Comparison of ENCODE assay signal across 12 cellular contexts in genomic region chr18:60892855-60893254, GRCh38.
DNase-seq lines count a peak whose midpoint lies in the region; ATAC-seq, FAIRE-seq and TF ChIP-seq lines count a peak whose summit lies in the region.
"Had no signal": no experiment of that assay in that cellular context is flagged by ENCODE, and none has a peak within 500 bp of the region (broad histone marks: within the 10 kb centered on the region; RNA-seq: fewer than 3 reads in every experiment).

No MANE protein-coding gene starts in this region.

- H3K4me3 ChIP-seq in HepG2 (replicated peaks in 1 of 3; ENCODE audit: insufficient read depth in 1 of 3, low read depth in 2 of 3, low read length in 3 of 3) (no peak overlapping the region), right lobe of liver (no peak overlapping the region), brain microvascular endothelial cell (ENCODE audit: low read depth, low read length) (no peak overlapping the region), keratinocyte (ENCODE audit: control insufficient read depth in 2 of 3, extremely low read depth in 1 of 3, insufficient read depth in 2 of 3, low read depth in 1 of 3, low read length in 3 of 3) (no peak overlapping the region), heart right ventricle (no peak overlapping the region)
- H3K4me3 ChIP-seq: adrenal gland had no signal

- 10% methylated on average over 3 of the region's 3 CpGs for WGBS in HepG2 (ENCODE audit: low lambda C conversion rate)
- WGBS in right lobe of liver (ENCODE audit: insufficient coverage, low coverage, low lambda C conversion rate, missing lambda C conversion rate), result 49% methylated on average over 3 of the region's 3 CpGs
- WGBS in heart right ventricle, 2 donors, result 74 to 84% methylated on average over 3 of the region's 3 CpGs

- dilution Hi-C loops in keratinocyte (cut with MboI; ENCODE audit: extremely low pct_ligation_motif_present, low sequenced_read_pairs), result no loop called here

- H3K27ac ChIP-seq in HepG2 (ENCODE audit: extremely low read length, insufficient read depth, low read length), result no peak overlapping the region
- H3K27ac ChIP-seq in right lobe of liver, result no peak overlapping the region
- peak overlapping the region; percentile 67 for H3K27ac ChIP-seq in brain microvascular endothelial cell
- peak overlapping the region; percentile 93 for H3K27ac ChIP-seq in keratinocyte (ENCODE audit: control insufficient read depth, insufficient read depth, low read length)
- no peak overlapping the region for H3K27ac ChIP-seq in heart right ventricle
- H3K27ac ChIP-seq: adrenal gland had no signal

- TF ChIP-seq CTCF in HepG2 (CRISPR knock-in tag; IDR thresholded peaks at IDR 0.05) (no peak), right lobe of liver (IDR thresholded peaks at IDR 0.05) (no peak), brain microvascular endothelial cell (IDR thresholded peaks at IDR 0.05; ENCODE audit: low read depth, low read length, missing control alignments) (no peak), keratinocyte (optimal IDR thresholded peaks at IDR 0.05 in 1 of 3, IDR thresholded peaks at IDR 0.05 in 1 of 3, conservative IDR thresholded peaks at IDR 0.05 in 1 of 3; ENCODE audit: extremely low read depth in 1 of 3, insufficient read depth in 2 of 3, low read length in 3 of 3) (no peak), heart right ventricle (IDR thresholded peaks at IDR 0.05) (no peak)

- POLR2A ChIA-PET in HepG2 (lab: Yijun Ruan, JAX), result no interaction called here

- DNase-seq in HepG2 (ENCODE audit: low spot score), result peak; percentile 45
- no peak for DNase-seq in right lobe of liver
- peak; percentile 79 for DNase-seq in brain microvascular endothelial cell
- DNase-seq in keratinocyte (ENCODE audit: low read depth, low spot score), result peak; percentile 90
- no peak for DNase-seq in heart right ventricle
- DNase-seq in NCI-H82 treated with DMSO at 0.1 percent for 48 hours (lab: John Stamatoyannopoulos, UW; ENCODE audit: unreplicated experiment), result no peak
- DNase-seq: NCI-H146; stimulated activated naive B cell treated with anti-CD40 and anti-IgM and Interleukin-4, amounts not matched to agents 10 μg/mL and 1 μg/mL and 100 μg/mL, for 72 hours had no signal

- H3K9me1 ChIP-seq in keratinocyte (ENCODE audit: control insufficient read depth, extremely low read depth, insufficient read depth, low read length), result no peaks in the 10 kb centered on the region

- H3K9ac ChIP-seq in HepG2 (ENCODE audit: insufficient read depth, low read depth, low read length), result no peak overlapping the region
- H3K9ac ChIP-seq in keratinocyte (ENCODE audit: control insufficient read depth, extremely low read depth, insufficient read depth, low read length), result peak overlapping the region; percentile 30

- H3K9me3 ChIP-seq in HepG2 (ENCODE audit: low read length), result no peaks in the 10 kb centered on the region
- H3K9me3 ChIP-seq in right lobe of liver, result no peaks in the 10 kb centered on the region
- no peaks in the 10 kb centered on the region for H3K9me3 ChIP-seq in keratinocyte (ENCODE audit: control insufficient read depth, low read depth, low read length)
- peaks cover 0 to 2% (median 0%) of the 10 kb centered on the region in 11 donors for H3K9me3 ChIP-seq in heart right ventricle
- H3K9me3 ChIP-seq: adrenal gland had no signal

- TF ChIP-seq POLR2A in HepG2 (IDR thresholded peaks at IDR 0.05; ENCODE audit: insufficient read depth in 1 of 2, low read depth in 2 of 2, low read length in 2 of 2) (no peak), right lobe of liver (IDR thresholded peaks at IDR 0.05) (no peak)

- FAIRE-seq in HepG2 (lab: Jason Lieb, UNC) (no peak), keratinocyte (lab: Jason Lieb, UNC) (peak; percentile 90)
- FAIRE-seq: endometrium had no signal

- H3K36me3 ChIP-seq in HepG2 (replicated peaks in 1 of 2; ENCODE audit: control insufficient read depth in 1 of 2, insufficient read depth in 2 of 2, low read length in 2 of 2) (no peaks in the 10 kb centered on the region), right lobe of liver (no peaks in the 10 kb centered on the region), brain microvascular endothelial cell (replicated peaks) (no peaks in the 10 kb centered on the region), keratinocyte (ENCODE audit: control insufficient read depth in 2 of 2, extremely low read depth in 1 of 2, insufficient read depth in 2 of 2, low read length in 2 of 2) (no peaks in the 10 kb centered on the region), heart right ventricle (no peaks in the 10 kb centered on the region)
- H3K36me3 ChIP-seq: adrenal gland had no signal

- H3K79me2 ChIP-seq in HepG2 (ENCODE audit: insufficient read depth, low read length) (no peaks in the 10 kb centered on the region), keratinocyte (ENCODE audit: control insufficient read depth, insufficient read depth, low read length) (no peaks in the 10 kb centered on the region)

- H3K27me3 ChIP-seq in HepG2 (ENCODE audit: control insufficient read depth in 1 of 2, insufficient read depth in 2 of 2, low read length in 2 of 2) (no peaks in the 10 kb centered on the region), right lobe of liver (no peaks in the 10 kb centered on the region), brain microvascular endothelial cell (replicated peaks) (no peaks in the 10 kb centered on the region), keratinocyte (ENCODE audit: control insufficient read depth, extremely low read depth, insufficient read depth, low read length) (no peaks in the 10 kb centered on the region), heart right ventricle (no peaks in the 10 kb centered on the region)
- H3K27me3 ChIP-seq: adrenal gland had no signal

- TF ChIP-seq EP300 in HepG2 (IDR thresholded peaks at IDR 0.05; ENCODE audit: low read depth in 2 of 2, low read length in 2 of 2) (no peak), HepG2 (CRISPR knock-in tag; IDR thresholded peaks at IDR 0.05; ENCODE audit: borderline replicate concordance) (no peak)

- TF ChIP-seq RAD21 in HepG2 (CRISPR knock-in tag; IDR thresholded peaks at IDR 0.05), result no peak

- no TSS peak for BruUV-seq in HepG2 (replicated peaks; lab: Mats Ljungman, UMichigan)

- in situ Hi-C loops in HepG2 (cut with HindIII; ENCODE audit: extremely low pct_ligation_motif_present, low pct_unique_long_range_greater_than_20kb) (no loop called here), brain microvascular endothelial cell (cut with HindIII; ENCODE audit: low pct_ligation_motif_present, low sequenced_read_pairs) (no loop called here)

- intact Hi-C loops in HepG2 (cut with micrococcal nuclease; ENCODE audit: unreplicated experiment), result no loop called here
- intact Hi-C loops in right lobe of liver (cut with DNase I), result no loop called here
- intact Hi-C loops in heart right ventricle (cut with DNase I), result no loop called here

- H2AFZ ChIP-seq in HepG2 (ENCODE audit: low read length), result no peak overlapping the region
- H2AFZ ChIP-seq in keratinocyte (ENCODE audit: control insufficient read depth, low read length), result no peak overlapping the region

- ATAC-seq in HepG2 (no peak), right lobe of liver (no peak), heart right ventricle (no peak), HG02571 (IDR thresholded peaks at IDR 0.05; ENCODE audit: unreplicated experiment) (no peak), GM18867 (IDR thresholded peaks at IDR 0.05; ENCODE audit: unreplicated experiment) (no peak)
- ATAC-seq: stimulated activated naive B cell treated with anti-CD40 and anti-IgM and Interleukin-4, amounts not matched to agents 10 μg/mL and 1 μg/mL and 100 μg/mL, for 72 hours had no signal

- CTCF ChIA-PET in HepG2 (lab: Yijun Ruan, JAX; ENCODE audit: low intra/inter-chr PET ratio, low total read pairs), result no interaction called here

- H4K20me1 ChIP-seq in HepG2 (ENCODE audit: insufficient read depth, low read length) (no peaks in the 10 kb centered on the region), keratinocyte (ENCODE audit: control insufficient read depth, extremely low read depth, insufficient read depth, low read length) (no peaks in the 10 kb centered on the region)

- H3K4me1 ChIP-seq in HepG2 (ENCODE audit: insufficient read depth, low read length) (no peaks in the 10 kb centered on the region), right lobe of liver (no peaks in the 10 kb centered on the region), keratinocyte (ENCODE audit: control insufficient read depth, extremely low read depth, insufficient read depth, low read length) (peaks cover 38% of the 10 kb centered on the region), heart right ventricle (peaks cover 0 to 13% (median 0%) of the 10 kb centered on the region in 9 donors)
- H3K4me1 ChIP-seq: adrenal gland had no signal

- H3K4me2 ChIP-seq in HepG2 (ENCODE audit: low read depth, low read length), result no peak overlapping the region
- peak overlapping the region; percentile 65 for H3K4me2 ChIP-seq in keratinocyte (ENCODE audit: control insufficient read depth, extremely low read depth, insufficient read depth, low read depth, low read length)

TF ChIP-seq in HepG2, 621 proteins besides CTCF, POLR2A, EP300 and RAD21:
- TF ChIP-seq HHEX (CRISPR knock-in tag; IDR thresholded peaks at IDR 0.05) (no peak), FOSL2 (CRISPR knock-in tag; IDR thresholded peaks at IDR 0.05) (peak; percentile 55), KLF16 (CRISPR knock-in tag; IDR thresholded peaks at IDR 0.05) (no peak), CEBPG (CRISPR knock-in tag; IDR thresholded peaks at IDR 0.05) (0 out of 2 replicates have a peak, but pooled peaks have one; percentile 3)

Comparison
In these comparisons a context has a peak if more than half of its experiments do, and no peak if none do; other contexts are left out.
1. DNase-seq: peak in HepG2 (single experiment), brain microvascular endothelial cell (single experiment) and keratinocyte (single experiment); none in right lobe of liver (0 of 3), heart right ventricle (0 of 2) and NCI-H82 treated with DMSO at 0.1 percent for 48 hours (single experiment).
2. H3K27ac ChIP-seq: peak in brain microvascular endothelial cell (single experiment) and keratinocyte (single experiment); none in HepG2 (single experiment), right lobe of liver (0 of 3) and heart right ventricle (0 of 10).